9 cellular contexts compared by ENCODE assay signal in genomic region chr19:42129399-42130253, GRCh38. TPM values are rescaled to one million over a fixed set of nuclear protein-coding genes. Genes with fewer than 3 reads are reported as not detected.
A peak's percentile ranks its signal among the peaks of the same experiment; 100 is the strongest.
DNase-seq lines count a peak whose midpoint lies in the region; ATAC-seq, FAIRE-seq and TF ChIP-seq lines count a peak whose summit lies in the region.
"Had no signal": no experiment of that assay in that cellular context is flagged by ENCODE, and none has a peak within 500 bp of the region (broad histone marks: within the 10 kb centered on the region; RNA-seq: fewer than 3 reads in every experiment).

No MANE protein-coding gene starts in this region.

- no peak overlapping the region for H3K9ac ChIP-seq in astrocyte (ENCODE audit: low read length)

- peaks cover 2% of the 10 kb centered on the region for H3K36me3 Mint-ChIP-seq in astrocyte (ENCODE audit: low read depth, unreplicated experiment)
- peaks cover 0 to 11% (median 2%) of the 10 kb centered on the region in 3 donors for H3K36me3 Mint-ChIP-seq in naive thymus-derived CD8-positive, alpha-beta T cell

- DNase-seq in DMS 273 (lab: John Stamatoyannopoulos, UW; ENCODE audit: unreplicated experiment) = peak; percentile 90
- no peak for DNase-seq in astrocyte (ENCODE audit: low read depth)
- DNase-seq in naive thymus-derived CD8-positive, alpha-beta T cell = no peak
- no peak for DNase-seq in RCC 7860 (ENCODE audit: low spot score)
- no peak for DNase-seq in activated gamma-delta T cell treated with Interleukin-2 at 50 U/mL for 16 hours

- H2AFZ ChIP-seq in astrocyte (ENCODE audit: low read depth, low read length) = no peak overlapping the region

- no peak overlapping the region for H3K27ac Mint-ChIP-seq in astrocyte (ENCODE audit: unreplicated experiment)
- peak overlapping the region; percentile 49 to 87 (median 80) for H3K27ac Mint-ChIP-seq in naive thymus-derived CD8-positive, alpha-beta T cell

- peaks cover 1% of the 10 kb centered on the region for H3K9me3 Mint-ChIP-seq in astrocyte (ENCODE audit: unreplicated experiment)
- no peaks in the 10 kb centered on the region for H3K9me3 Mint-ChIP-seq in naive thymus-derived CD8-positive, alpha-beta T cell

- no peak for TF ChIP-seq CTCF in astrocyte (IDR thresholded peaks at IDR 0.05; ENCODE audit: insufficient read depth, low read depth, low read length)

- no peaks in the 10 kb centered on the region for H3K36me3 ChIP-seq in astrocyte (ENCODE audit: insufficient read depth, low read length)
- H3K36me3 ChIP-seq: thyroid gland had no signal

- H3K4me3 ChIP-seq in astrocyte (ENCODE audit: insufficient read depth, low read depth, low read length) = no peak overlapping the region
- H3K4me3 ChIP-seq: thyroid gland had no signal

- H3K4me1 ChIP-seq in astrocyte (ENCODE audit: insufficient read depth, low read length) = peaks cover 22% of the 10 kb centered on the region

- H3K4me3 Mint-ChIP-seq in astrocyte (ENCODE audit: unreplicated experiment) = no peak overlapping the region
- H3K4me3 Mint-ChIP-seq in naive thymus-derived CD8-positive, alpha-beta T cell = peak overlapping the region in 9 of 10 donors; percentile 7 to 96 (median 82)

- H3K4me2 ChIP-seq in astrocyte (ENCODE audit: low read length) = peak overlapping the region; percentile 18

- H3K79me2 ChIP-seq in astrocyte (ENCODE audit: insufficient read depth, low read length) = no peaks in the 10 kb centered on the region

- no peaks in the 10 kb centered on the region for H3K27me3 ChIP-seq in astrocyte (ENCODE audit: insufficient read depth, low read length)

- no peaks in the 10 kb centered on the region for H3K9me3 ChIP-seq in astrocyte (ENCODE audit: insufficient read depth, low read depth, low read length)
- H3K9me3 ChIP-seq: thyroid gland had no signal

- FAIRE-seq in astrocyte (lab: Jason Lieb, UNC) (peak; percentile 9), RCC 7860 (lab: Jason Lieb, UNC) (no peak)

- H3K4me1 Mint-ChIP-seq in astrocyte (ENCODE audit: low read depth, unreplicated experiment) = peaks cover 15% of the 10 kb centered on the region
- peaks cover 61 to 87% (median 85%) of the 10 kb centered on the region in 4 donors for H3K4me1 Mint-ChIP-seq in naive thymus-derived CD8-positive, alpha-beta T cell

- H3K27ac ChIP-seq in astrocyte (ENCODE audit: low read depth, low read length) = no peak overlapping the region
- H3K27ac ChIP-seq: thyroid gland had no signal

- ATAC-seq in GM19438 (IDR thresholded peaks at IDR 0.05; ENCODE audit: low read depth, unreplicated experiment) (peak; percentile 54), HG03520 (IDR thresholded peaks at IDR 0.05; ENCODE audit: unreplicated experiment) (peak; percentile 38), GM18519 (IDR thresholded peaks at IDR 0.05; ENCODE audit: low FRiP score, unreplicated experiment) (no peak)
- no peak for ATAC-seq in naive thymus-derived CD8-positive, alpha-beta T cell

- no peaks in the 10 kb centered on the region for H4K20me1 ChIP-seq in astrocyte (ENCODE audit: insufficient read depth, low read length)

- POLR2A ChIA-PET in naive thymus-derived CD8-positive, alpha-beta T cell (lab: Charles Lee) = interaction anchor here (0.6 to 0.7 kb wide), 2 partner anchors 156 to 184 kb away, joined by 3 to 4 read pairs; no protein-coding TSS in a partner anchor

- peaks cover 10% of the 10 kb centered on the region for H3K27me3 Mint-ChIP-seq in astrocyte (ENCODE audit: low read depth, unreplicated experiment)
- no peaks in the 10 kb centered on the region for H3K27me3 Mint-ChIP-seq in naive thymus-derived CD8-positive, alpha-beta T cell

RNA-seq across cellular contexts. Expression of gene POU2F2, which starts 2.6 kb away (rescaled TPM):
- total RNA-seq in astrocyte = 7.7 and 8.3 TPM in 2 replicates
- total RNA-seq in naive thymus-derived CD8-positive, alpha-beta T cell = 10 to 100 TPM; 85.0 to 88.5 TPM
- 1 to 10 TPM; 2.4 to 6.6 (median 4.7) TPM for polyA plus RNA-seq in naive thymus-derived CD8-positive, alpha-beta T cell

RNA-seq across cellular contexts. Expression of gene ZNF574, which starts 53.7 kb away (rescaled TPM):
- total RNA-seq in astrocyte = 20.0 and 20.2 TPM in 2 replicates
- total RNA-seq in naive thymus-derived CD8-positive, alpha-beta T cell = 10 to 100 TPM; 18.3 to 20.8 TPM
- polyA plus RNA-seq in naive thymus-derived CD8-positive, alpha-beta T cell = 10 to 100 TPM in 1 of 3 donors, 1 to 10 TPM in 2; 7.8 to 21.5 (median 8.0) TPM

RNA-seq across cellular contexts. Expression of gene GRIK5, which starts 59.6 kb away (rescaled TPM):
- total RNA-seq in astrocyte = 9.2 and 12.1 TPM in 2 replicates
- total RNA-seq in naive thymus-derived CD8-positive, alpha-beta T cell = under 1 TPM; 0.25 to 0.34 TPM
- not detected for polyA plus RNA-seq in naive thymus-derived CD8-positive, alpha-beta T cell

Comparison
In these comparisons a context has a peak if more than half of its experiments do, and no peak if none do; other contexts are left out.
1. ATAC-seq: peak in GM19438 (single experiment) and HG03520 (single experiment); none in naive thymus-derived CD8-positive, alpha-beta T cell (0 of 2) and GM18519 (single experiment).